In the genomic region with DNA sequence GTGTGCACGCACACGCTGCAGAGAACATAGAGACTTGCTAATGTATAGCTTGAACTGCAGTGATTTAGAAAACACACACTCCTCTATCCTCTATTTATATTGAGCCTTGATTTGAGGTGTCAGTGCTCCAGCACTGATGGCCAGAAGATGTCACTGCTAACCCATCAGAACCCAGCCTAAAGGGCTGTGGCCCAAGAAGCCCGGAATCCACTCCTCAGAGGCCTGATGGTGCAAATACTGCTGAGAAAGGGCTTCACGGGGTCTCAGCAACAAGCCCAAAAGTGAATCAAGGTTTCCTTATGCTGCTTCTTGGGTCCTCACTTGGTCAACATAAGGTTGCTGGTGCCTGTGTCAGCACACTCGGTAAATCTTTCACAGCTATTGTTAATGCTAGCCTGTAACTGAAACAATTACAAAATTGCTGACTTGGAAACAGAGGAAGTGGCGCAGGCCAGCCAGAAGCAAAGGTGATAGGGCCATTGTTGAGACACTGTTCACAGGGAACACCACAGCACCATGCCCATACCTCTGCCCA, we compare ENCODE assay signal across 8 cellular contexts.
DNase-seq lines count a peak whose midpoint lies in the region; ATAC-seq and TF ChIP-seq lines count a peak whose summit lies in the region.

No MANE protein-coding gene starts in this region.

- no peak overlapping the region for H2AFZ ChIP-seq in DND-41 (ENCODE audit: low read depth, low read length)

- no peak overlapping the region for H3K27ac ChIP-seq in DND-41 (ENCODE audit: low read length)
- H3K27ac ChIP-seq in right atrium auricular region: peak overlapping the region; percentile 12 to 42

- H3K27me3 ChIP-seq in DND-41 (ENCODE audit: insufficient read depth, low read length, poor library complexity) (no peaks in the 10 kb centered on the region), right atrium auricular region (no peaks in the 10 kb centered on the region)

- no peak overlapping the region for H3K9ac ChIP-seq in DND-41 (ENCODE audit: low read depth, low read length)

- DNase-seq in DND-41 (peak; percentile 21), HT1080 (ENCODE audit: low read depth) (peak; percentile 67), SK-N-DZ (ENCODE audit: low spot score) (peak; percentile 47), anterior cingulate cortex (lab: John Stamatoyannopoulos, UW) (peak in 53 of 58 donors; percentile 12 to 84 (median 50)), right atrium auricular region (ENCODE audit: low spot score) (peak; percentile 68), retinal pigment epithelial cell (ENCODE audit: low read depth) (no peak)

- no peak overlapping the region for H3K4me2 ChIP-seq in DND-41 (ENCODE audit: insufficient read depth, low read length)

- TF ChIP-seq CTCF in DND-41 (IDR thresholded peaks at IDR 0.05; ENCODE audit: borderline replicate concordance, extremely low read depth, low read length, poor library complexity, severe bottlenecking) (peak; percentile 62), right atrium auricular region (IDR thresholded peaks at IDR 0.05) (peak; percentile 34 to 74), retinal pigment epithelial cell (conservative IDR thresholded peaks at IDR 0.05; ENCODE audit: low read depth, low read length) (peak; percentile 54)

- no peaks in the 10 kb centered on the region for H3K36me3 ChIP-seq in DND-41 (ENCODE audit: insufficient read depth, low read length)
- H3K36me3 ChIP-seq in right atrium auricular region: peaks cover 82% of the 10 kb centered on the region

- H3K4me3 ChIP-seq in DND-41 (ENCODE audit: low read depth in 1 of 2, low read length in 2 of 2) (no peak overlapping the region), right atrium auricular region (no peak overlapping the region), retinal pigment epithelial cell (ENCODE audit: low read length) (no peak overlapping the region)

- no peaks in the 10 kb centered on the region for H3K79me2 ChIP-seq in DND-41 (ENCODE audit: insufficient read depth, low read length)

- H3K9me3 ChIP-seq in DND-41 (ENCODE audit: insufficient read depth, low read length, severe bottlenecking): no peaks in the 10 kb centered on the region
- H3K9me3 ChIP-seq in right atrium auricular region: no peaks in the 10 kb centered on the region

- H4K20me1 ChIP-seq in DND-41 (ENCODE audit: insufficient read depth, low read length): no peaks in the 10 kb centered on the region

- ATAC-seq in DND-41 (ENCODE audit: insufficient read depth, low read depth): peak; percentile 67; the same call in 2 of the 3 replicates
- ATAC-seq in HG02642 (IDR thresholded peaks at IDR 0.05; ENCODE audit: poor library complexity, unreplicated experiment): no peak
- no peak for ATAC-seq in HG02970 (IDR thresholded peaks at IDR 0.05; ENCODE audit: low FRiP score, unreplicated experiment)

- H3K4me1 ChIP-seq in DND-41 (ENCODE audit: insufficient read depth, low read length): no peaks in the 10 kb centered on the region
- H3K4me1 ChIP-seq in right atrium auricular region: peaks cover 0 to 68% of the 10 kb centered on the region in 2 donors
